23 cellular contexts compared by ENCODE assay signal in the genomic region with DNA sequence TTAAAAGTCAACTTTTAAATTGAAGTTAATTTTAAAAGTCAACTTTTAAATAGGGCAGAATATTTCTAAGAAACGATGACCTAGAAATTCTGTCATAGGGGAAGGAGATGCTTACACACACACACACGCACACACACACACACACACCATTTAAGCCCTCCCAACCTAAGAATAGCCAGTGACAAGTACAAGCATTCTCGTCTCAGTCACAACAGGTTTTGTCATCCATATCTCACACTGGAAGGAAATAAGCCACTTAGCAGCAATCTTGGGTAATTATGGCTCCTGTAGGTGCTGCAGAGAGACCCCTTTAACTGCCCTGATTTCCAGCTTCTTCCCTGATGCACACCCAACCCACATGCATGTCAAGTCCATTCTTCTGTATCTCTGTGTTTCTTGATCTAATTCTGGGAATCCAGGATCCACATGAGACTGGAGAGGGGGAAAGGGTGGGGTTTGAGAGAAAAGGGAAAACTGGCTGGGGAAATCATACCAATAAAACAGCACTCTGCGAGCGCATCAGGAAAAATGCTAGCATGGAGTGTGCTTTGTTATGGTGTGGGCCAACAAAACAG.
DNase-seq lines count a peak whose midpoint lies in the region; ATAC-seq and TF ChIP-seq lines count a peak whose summit lies in the region.
"Had no signal": no experiment of that assay in that cellular context is flagged by ENCODE, and none has a peak within 500 bp of the region (broad histone marks: within the 10 kb centered on the region; RNA-seq: fewer than 3 reads in every experiment).

No MANE protein-coding gene starts in this region.

- H3K4me2 ChIP-seq in GM23338, result no peak overlapping the region
- no peak overlapping the region for H3K4me2 ChIP-seq in neural progenitor cell

- CTCF ChIA-PET in activated CD4-positive, alpha-beta memory T cell treated with anti-CD3 and anti-CD28 coated beads for 36 hours (lab: Charles Lee), result no interaction called here

- H3K9me3 ChIP-seq in WERI-Rb-1 (ENCODE audit: severe bottlenecking), result no peaks in the 10 kb centered on the region
- H3K9me3 ChIP-seq in left ventricle myocardium inferior (replicated peaks), result no peaks in the 10 kb centered on the region
- H3K9me3 ChIP-seq in neural progenitor cell (ENCODE audit: low read depth), result no peaks in the 10 kb centered on the region
- H3K9me3 ChIP-seq in HAP-1, result no peaks in the 10 kb centered on the region
- H3K9me3 ChIP-seq: upper lobe of left lung had no signal

- H3K4me1 Mint-ChIP-seq in GM23338 (peaks cover 25% of the 10 kb centered on the region), neural progenitor cell (peaks cover 18% of the 10 kb centered on the region)
- H3K4me1 Mint-ChIP-seq in activated CD4-positive, alpha-beta memory T cell treated with anti-CD3 and anti-CD28 coated beads for 36 hours (ENCODE audit: low read depth), result no peaks in the 10 kb centered on the region
- no peaks in the 10 kb centered on the region for H3K4me1 Mint-ChIP-seq in activated T-helper 1 cell treated with anti-CD3 and anti-CD28 coated beads, Interleukin-12 subunit alpha, Interleukin-12 subunit beta, Interleukin-2, Interleukin-4 antibody, amounts not matched to agents 30 ng/mL and 10 ng/mL and 1 ng/mL, durations not matched to agents 14 hours and 24 hours and 36 hours (ENCODE audit: low read depth)

- H3K36me3 ChIP-seq in GM23338 (ENCODE audit: insufficient read depth), result no peaks in the 10 kb centered on the region
- H3K36me3 ChIP-seq in WERI-Rb-1, result no peaks in the 10 kb centered on the region
- no peaks in the 10 kb centered on the region for H3K36me3 ChIP-seq in left ventricle myocardium inferior
- no peaks in the 10 kb centered on the region for H3K36me3 ChIP-seq in neural progenitor cell
- H3K36me3 ChIP-seq in HAP-1 (replicated peaks), result no peaks in the 10 kb centered on the region
- H3K36me3 ChIP-seq: upper lobe of left lung had no signal

- H2AFZ ChIP-seq in GM23338 (peak overlapping the region; percentile 84; the same call in 1 of the 2 replicates), neural progenitor cell (replicated peaks) (peak overlapping the region; percentile 73)

- H3K9ac ChIP-seq in neural progenitor cell, result no peak overlapping the region

- H3K79me2 ChIP-seq in GM23338 (replicated peaks; ENCODE audit: insufficient read depth) (no peaks in the 10 kb centered on the region), neural progenitor cell (ENCODE audit: low read depth) (no peaks in the 10 kb centered on the region)

- intact Hi-C loops in left ventricle myocardium inferior (cut with micrococcal nuclease), result no loop called here
- intact Hi-C loops in activated CD4-positive, alpha-beta memory T cell treated with anti-CD3 and anti-CD28 coated beads for 36 hours (cut with micrococcal nuclease), result no loop called here
- intact Hi-C loops in activated T-helper 1 cell treated with anti-CD3 and anti-CD28 coated beads, Interleukin-12 subunit alpha, Interleukin-12 subunit beta, Interleukin-2, Interleukin-4 antibody, amounts not matched to agents 30 ng/mL and 10 ng/mL and 1 ng/mL, durations not matched to agents 14 hours and 24 hours and 36 hours (cut with micrococcal nuclease), result no loop called here

- in situ Hi-C loops in HAP-1 (cut with MboI; ENCODE audit: low sequenced_read_pairs), result no loop called here

- H3K27me3 ChIP-seq in GM23338 (ENCODE audit: insufficient read depth) (no peaks in the 10 kb centered on the region), WERI-Rb-1 (ENCODE audit: insufficient read depth, low read depth, severe bottlenecking) (no peaks in the 10 kb centered on the region), left ventricle myocardium inferior (ENCODE audit: low read depth) (no peaks in the 10 kb centered on the region), neural progenitor cell (no peaks in the 10 kb centered on the region), HAP-1 (ENCODE audit: low read depth) (no peaks in the 10 kb centered on the region)
- H3K27me3 ChIP-seq: upper lobe of left lung had no signal

- no peak overlapping the region for H3K4me3 ChIP-seq in GM23338
- H3K4me3 ChIP-seq in WERI-Rb-1 (ENCODE audit: low read depth, low read length), result no peak overlapping the region
- H3K4me3 ChIP-seq in left ventricle myocardium inferior, result no peak overlapping the region
- H3K4me3 ChIP-seq in neural progenitor cell, result no peak overlapping the region
- H3K4me3 ChIP-seq in HAP-1, result no peak overlapping the region
- H3K4me3 ChIP-seq: K562, upper lobe of left lung had no signal

- H3K36me3 Mint-ChIP-seq in GM23338 (ENCODE audit: low read depth), result no peaks in the 10 kb centered on the region
- H3K36me3 Mint-ChIP-seq in neural progenitor cell, result no peaks in the 10 kb centered on the region
- no peaks in the 10 kb centered on the region for H3K36me3 Mint-ChIP-seq in activated CD4-positive, alpha-beta memory T cell treated with anti-CD3 and anti-CD28 coated beads for 36 hours
- no peaks in the 10 kb centered on the region for H3K36me3 Mint-ChIP-seq in activated T-helper 1 cell treated with anti-CD3 and anti-CD28 coated beads, Interleukin-12 subunit alpha, Interleukin-12 subunit beta, Interleukin-2, Interleukin-4 antibody, amounts not matched to agents 30 ng/mL and 10 ng/mL and 1 ng/mL, durations not matched to agents 14 hours and 24 hours and 36 hours (ENCODE audit: low read depth)

- DNase-seq in GM23338 (ENCODE audit: low spot score), result no peak
- peak; percentile 46 for DNase-seq in WERI-Rb-1
- no peak for DNase-seq in left ventricle myocardium inferior
- no peak for DNase-seq in neural progenitor cell (ENCODE audit: low spot score)
- no peak for DNase-seq in HAP-1 (ENCODE audit: low spot score in 2 of 2)
- no peak for DNase-seq in activated CD4-positive, alpha-beta memory T cell treated with anti-CD3 and anti-CD28 coated beads for 36 hours
- DNase-seq in ecto neural progenitor cell (ENCODE audit: low spot score), result no peak
- DNase-seq in activated T-helper 1 cell treated with anti-CD3 and anti-CD28 coated beads, Interleukin-12 subunit alpha, Interleukin-12 subunit beta, Interleukin-2, Interleukin-4 antibody, amounts not matched to agents 30 ng/mL and 10 ng/mL and 1 ng/mL, durations not matched to agents 14 hours and 24 hours and 36 hours (ENCODE audit: low spot score), result no peak
- DNase-seq: activated CD4-positive, alpha-beta T cell treated with anti-CD3 and anti-CD28 coated beads for 1 hour; activated CD8-positive, alpha-beta memory T cell treated with anti-CD3 and anti-CD28 coated beads for 24 hours; activated gamma-delta T cell treated with Interleukin-2 at 50 U/mL for 16 hours; activated T-cell treated with anti-CD3 and anti-CD28 coated beads, Interleukin-2, amount 50 U/mL, for 24 hours; DMS53; effector CD4-positive, alpha-beta T cell; head of caudate nucleus; NCI-H187; NCI-H526 treated with DMSO at 0.1 percent for 48 hours; stimulated activated CD4-positive, alpha-beta T cell treated with anti-CD3 and anti-CD28 coated beads, Interleukin-4, amount 100 ng/mL, for 1 hour; T-helper 1 cell; upper lobe of left lung had no signal

- H3K4me1 ChIP-seq in GM23338 (ENCODE audit: insufficient read depth) (peaks cover 26% of the 10 kb centered on the region), left ventricle myocardium inferior (peaks cover 28% of the 10 kb centered on the region), neural progenitor cell (peaks cover 10% of the 10 kb centered on the region), HAP-1 (no peaks in the 10 kb centered on the region)
- H3K4me1 ChIP-seq: upper lobe of left lung had no signal

- POLR2A ChIA-PET in activated CD4-positive, alpha-beta memory T cell treated with anti-CD3 and anti-CD28 coated beads for 36 hours (lab: Charles Lee), result no interaction called here

- H3K27me3 Mint-ChIP-seq in GM23338 (ENCODE audit: insufficient read depth, low read depth, poor library complexity), result peaks cover 4% of the 10 kb centered on the region
- H3K27me3 Mint-ChIP-seq in neural progenitor cell (ENCODE audit: insufficient read depth, low read depth), result peaks cover 2% of the 10 kb centered on the region
- H3K27me3 Mint-ChIP-seq in activated CD4-positive, alpha-beta memory T cell treated with anti-CD3 and anti-CD28 coated beads for 36 hours, result no peaks in the 10 kb centered on the region
- H3K27me3 Mint-ChIP-seq in activated T-helper 1 cell treated with anti-CD3 and anti-CD28 coated beads, Interleukin-12 subunit alpha, Interleukin-12 subunit beta, Interleukin-2, Interleukin-4 antibody, amounts not matched to agents 30 ng/mL and 10 ng/mL and 1 ng/mL, durations not matched to agents 14 hours and 24 hours and 36 hours (ENCODE audit: insufficient read depth), result no peaks in the 10 kb centered on the region
- H3K27me3 Mint-ChIP-seq: activated T-cell treated with anti-CD3 and anti-CD28 coated beads, Interleukin-2, amount 50 U/mL, for 24 hours had no signal

- no peaks in the 10 kb centered on the region; the same call in 2 of the 3 replicates for H3K9me3 Mint-ChIP-seq in GM23338
- H3K9me3 Mint-ChIP-seq in neural progenitor cell, result no peaks in the 10 kb centered on the region
- no peaks in the 10 kb centered on the region for H3K9me3 Mint-ChIP-seq in activated CD4-positive, alpha-beta memory T cell treated with anti-CD3 and anti-CD28 coated beads for 36 hours
- no peaks in the 10 kb centered on the region for H3K9me3 Mint-ChIP-seq in activated T-helper 1 cell treated with anti-CD3 and anti-CD28 coated beads, Interleukin-12 subunit alpha, Interleukin-12 subunit beta, Interleukin-2, Interleukin-4 antibody, amounts not matched to agents 30 ng/mL and 10 ng/mL and 1 ng/mL, durations not matched to agents 14 hours and 24 hours and 36 hours
- H3K9me3 Mint-ChIP-seq: activated T-cell treated with anti-CD3 and anti-CD28 coated beads, Interleukin-2, amount 50 U/mL, for 24 hours had no signal

- no peak overlapping the region for H3K27ac Mint-ChIP-seq in GM23338
- H3K27ac Mint-ChIP-seq in neural progenitor cell, result peak overlapping the region; percentile 58
- no peak overlapping the region for H3K27ac Mint-ChIP-seq in activated CD4-positive, alpha-beta memory T cell treated with anti-CD3 and anti-CD28 coated beads for 36 hours
- H3K27ac Mint-ChIP-seq in activated T-helper 1 cell treated with anti-CD3 and anti-CD28 coated beads, Interleukin-12 subunit alpha, Interleukin-12 subunit beta, Interleukin-2, Interleukin-4 antibody, amounts not matched to agents 30 ng/mL and 10 ng/mL and 1 ng/mL, durations not matched to agents 14 hours and 24 hours and 36 hours, result no peak overlapping the region
- H3K27ac Mint-ChIP-seq: activated T-cell treated with anti-CD3 and anti-CD28 coated beads, Interleukin-2, amount 50 U/mL, for 24 hours had no signal

- TF ChIP-seq CTCF in GM23338 (conservative IDR thresholded peaks at IDR 0.05; ENCODE audit: low read depth in 2 of 2), result no peak
- TF ChIP-seq CTCF in WERI-Rb-1 (IDR thresholded peaks at IDR 0.05; ENCODE audit: low read depth, low read length), result no peak
- TF ChIP-seq CTCF in left ventricle myocardium inferior (IDR thresholded peaks at IDR 0.05; ENCODE audit: borderline replicate concordance), result no peak
- no peak for TF ChIP-seq CTCF in neural progenitor cell (IDR thresholded peaks at IDR 0.05)

- H3K4me3 Mint-ChIP-seq in GM23338, result no peak overlapping the region
- no peak overlapping the region for H3K4me3 Mint-ChIP-seq in neural progenitor cell
- no peak overlapping the region for H3K4me3 Mint-ChIP-seq in activated CD4-positive, alpha-beta memory T cell treated with anti-CD3 and anti-CD28 coated beads for 36 hours
- H3K4me3 Mint-ChIP-seq in activated T-helper 1 cell treated with anti-CD3 and anti-CD28 coated beads, Interleukin-12 subunit alpha, Interleukin-12 subunit beta, Interleukin-2, Interleukin-4 antibody, amounts not matched to agents 30 ng/mL and 10 ng/mL and 1 ng/mL, durations not matched to agents 14 hours and 24 hours and 36 hours, result no peak overlapping the region
- H3K4me3 Mint-ChIP-seq: activated T-cell treated with anti-CD3 and anti-CD28 coated beads, Interleukin-2, amount 50 U/mL, for 24 hours had no signal

- no peak for ATAC-seq in GM23338
- ATAC-seq: HCT116, K562 had no signal

- H4K20me1 ChIP-seq in GM23338 (replicated peaks; ENCODE audit: insufficient read depth) (no peaks in the 10 kb centered on the region), neural progenitor cell (ENCODE audit: low read depth) (no peaks in the 10 kb centered on the region)

- 0 out of 2 replicates have a peak, but pooled peaks cover 4% of the 10 kb centered on the region for H3K9me2 ChIP-seq in GM23338 (ENCODE audit: insufficient read depth)

- H3K27ac ChIP-seq in GM23338 (ENCODE audit: low read depth) (no peak overlapping the region), WERI-Rb-1 (peak overlapping the region; percentile 62), left ventricle myocardium inferior (replicated peaks) (peak overlapping the region; percentile 39), neural progenitor cell (no peak overlapping the region)
- H3K27ac ChIP-seq: epithelial cell of prostate, upper lobe of left lung had no signal

- H3F3A ChIP-seq in GM23338 (replicated peaks; ENCODE audit: low read depth) (no peaks in the 10 kb centered on the region), neural progenitor cell (ENCODE audit: low read depth) (no peaks in the 10 kb centered on the region)

Comparison
In these comparisons a context has a peak if more than half of its experiments do, and no peak if none do; other contexts are left out.
1. H3K27ac ChIP-seq: peak in WERI-Rb-1 (single experiment) and left ventricle myocardium inferior (single experiment); none in GM23338 (single experiment) and neural progenitor cell (single experiment).